10 cellular contexts compared by ENCODE assay signal in the genomic region with DNA sequence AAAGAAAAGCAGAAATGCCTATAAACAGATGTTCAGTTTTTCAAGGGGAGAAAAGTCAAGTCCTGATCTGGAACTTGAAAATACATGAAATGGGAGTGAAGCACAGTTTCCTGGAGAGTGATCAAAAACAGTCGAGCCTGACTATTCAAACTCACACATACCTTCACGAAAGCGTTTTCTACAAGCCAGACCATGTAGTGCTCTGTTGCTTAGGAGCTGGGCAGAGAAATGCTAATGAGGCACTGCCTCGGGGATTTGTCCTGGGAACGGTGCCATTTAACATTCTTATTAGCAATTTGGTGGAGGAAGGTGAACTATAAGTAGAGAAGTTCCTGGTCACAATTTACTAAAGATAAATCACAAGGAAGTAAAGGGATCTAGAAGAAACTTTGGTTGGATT. TPM values are rescaled to one million over a fixed set of nuclear protein-coding genes. Genes with fewer than 3 reads are reported as not detected.
DNase-seq lines count a peak whose midpoint lies in the region; ATAC-seq and TF ChIP-seq lines count a peak whose summit lies in the region.
"Had no signal": no experiment of that assay in that cellular context is flagged by ENCODE, and none has a peak within 500 bp of the region (broad histone marks: within the 10 kb centered on the region; RNA-seq: fewer than 3 reads in every experiment).

No MANE protein-coding gene starts in this region.

- no peaks in the 10 kb centered on the region for H3K36me3 Mint-ChIP-seq in activated naive CD4-positive, alpha-beta T cell treated with anti-CD3 and anti-CD28 coated beads, Interleukin-2, amount 10 ng/mL, durations not matched to agents 7 days and 5 days
- H3K36me3 Mint-ChIP-seq in natural killer cell treated with Interleukin-12 subunit alpha and Interleukin-12 subunit beta and Interleukin-15 and Interleukin-18, amount 100 ng/mL, for 72 hours, result no peaks in the 10 kb centered on the region

- no peak overlapping the region for H3K27ac Mint-ChIP-seq in activated naive CD4-positive, alpha-beta T cell treated with anti-CD3 and anti-CD28 coated beads, Interleukin-2, amount 10 ng/mL, durations not matched to agents 7 days and 5 days
- no peak overlapping the region for H3K27ac Mint-ChIP-seq in natural killer cell treated with Interleukin-12 subunit alpha and Interleukin-12 subunit beta and Interleukin-15 and Interleukin-18, amount 100 ng/mL, for 72 hours

- H3K9me3 Mint-ChIP-seq in activated naive CD4-positive, alpha-beta T cell treated with anti-CD3 and anti-CD28 coated beads, Interleukin-2, amount 10 ng/mL, durations not matched to agents 7 days and 5 days, result no peaks in the 10 kb centered on the region
- H3K9me3 Mint-ChIP-seq in natural killer cell treated with Interleukin-12 subunit alpha and Interleukin-12 subunit beta and Interleukin-15 and Interleukin-18, amount 100 ng/mL, for 72 hours, result no peaks in the 10 kb centered on the region

- H3K4me3 Mint-ChIP-seq in activated naive CD4-positive, alpha-beta T cell treated with anti-CD3 and anti-CD28 coated beads, Interleukin-2, amount 10 ng/mL, durations not matched to agents 7 days and 5 days, result no peak overlapping the region
- H3K4me3 Mint-ChIP-seq in natural killer cell treated with Interleukin-12 subunit alpha and Interleukin-12 subunit beta and Interleukin-15 and Interleukin-18, amount 100 ng/mL, for 72 hours, result no peak overlapping the region

- CTCF ChIA-PET in activated naive CD4-positive, alpha-beta T cell treated with anti-CD3 and anti-CD28 coated beads, Interleukin-2, amount 10 ng/mL, durations not matched to agents 7 days and 5 days (lab: Charles Lee), result interaction anchor here (0.7 to 1.4 kb wide), 2 partner anchors 15 to 1149 kb away, joined by 3 to 7 read pairs; no protein-coding TSS in a partner anchor

- no peak for ATAC-seq in HG02870 (IDR thresholded peaks at IDR 0.05; ENCODE audit: unreplicated experiment)
- no peak for ATAC-seq in natural killer cell treated with Interleukin-12 subunit alpha and Interleukin-12 subunit beta and Interleukin-15 and Interleukin-18, amount 100 ng/mL, for 72 hours
- ATAC-seq: K562 had no signal

- H3K4me3 ChIP-seq in epithelial cell of esophagus (ENCODE audit: low read length) (no peak overlapping the region), WERI-Rb-1 (ENCODE audit: low read depth, low read length) (no peak overlapping the region)
- H3K4me3 ChIP-seq: K562 had no signal

- no peaks in the 10 kb centered on the region for H3K9me3 ChIP-seq in WERI-Rb-1 (ENCODE audit: severe bottlenecking)

- no peaks in the 10 kb centered on the region for H3K27me3 ChIP-seq in WERI-Rb-1 (ENCODE audit: insufficient read depth, low read depth, severe bottlenecking)

- TF ChIP-seq CTCF in epithelial cell of esophagus (IDR thresholded peaks at IDR 0.05; ENCODE audit: insufficient read depth, low read depth, low read length, missing control alignments), result no peak
- TF ChIP-seq CTCF in WERI-Rb-1 (IDR thresholded peaks at IDR 0.05; ENCODE audit: low read depth, low read length), result no peak

- peaks cover 13% of the 10 kb centered on the region for H3K27me3 Mint-ChIP-seq in activated naive CD4-positive, alpha-beta T cell treated with anti-CD3 and anti-CD28 coated beads, Interleukin-2, amount 10 ng/mL, durations not matched to agents 7 days and 5 days
- peaks cover 10 to 20% of the 10 kb centered on the region in 2 donors for H3K27me3 Mint-ChIP-seq in natural killer cell treated with Interleukin-12 subunit alpha and Interleukin-12 subunit beta and Interleukin-15 and Interleukin-18, amount 100 ng/mL, for 72 hours

- DNase-seq in AG08395 (ENCODE audit: low spot score) (peak; percentile 29), M059J (ENCODE audit: low read depth) (peak; percentile 96), epithelial cell of esophagus (ENCODE audit: low read depth) (peak; percentile 90), lung microvascular endothelial cell (ENCODE audit: low read depth in 2 of 2) (peak; percentile 32 to 38), WERI-Rb-1 (no peak)
- no peak for DNase-seq in activated naive CD4-positive, alpha-beta T cell treated with anti-CD3 and anti-CD28 coated beads, Interleukin-2, amount 10 ng/mL, durations not matched to agents 7 days and 5 days
- no peak for DNase-seq in natural killer cell treated with Interleukin-12 subunit alpha and Interleukin-12 subunit beta and Interleukin-15 and Interleukin-18, amount 100 ng/mL, for 72 hours (ENCODE audit: low spot score)
- DNase-seq: retina had no signal

- H3K4me1 Mint-ChIP-seq in activated naive CD4-positive, alpha-beta T cell treated with anti-CD3 and anti-CD28 coated beads, Interleukin-2, amount 10 ng/mL, durations not matched to agents 7 days and 5 days, result no peaks in the 10 kb centered on the region
- H3K4me1 Mint-ChIP-seq in natural killer cell treated with Interleukin-12 subunit alpha and Interleukin-12 subunit beta and Interleukin-15 and Interleukin-18, amount 100 ng/mL, for 72 hours (ENCODE audit: low read depth in 2 of 2), result no peaks in the 10 kb centered on the region

- H3K27ac ChIP-seq in WERI-Rb-1, result no peak overlapping the region

- H3K36me3 ChIP-seq in WERI-Rb-1, result peaks cover 58% of the 10 kb centered on the region

RNA-seq across cellular contexts. Expression of a gene that starts 5.9 kb away (rescaled TPM):
- total RNA-seq in M059J (2014; rRNA removed; shearing (Covaris generic)), result 6.2 and 10.1 TPM in 2 replicates
- total RNA-seq in lung microvascular endothelial cell, result 23.1 and 30.2 TPM in 2 replicates
- total RNA-seq in natural killer cell treated with Interleukin-12 subunit alpha and Interleukin-12 subunit beta and Interleukin-15 and Interleukin-18, amount 100 ng/mL, for 72 hours, result under 1 TPM; 0.14 to 0.73 TPM

Comparison
In these comparisons a context has a peak if more than half of its experiments do, and no peak if none do; other contexts are left out.
1. DNase-seq: peak in AG08395 (single experiment), M059J (single experiment), epithelial cell of esophagus (single experiment) and lung microvascular endothelial cell (2 of 2); none in activated naive CD4-positive, alpha-beta T cell treated with anti-CD3 and anti-CD28 coated beads, Interleukin-2, amount 10 ng/mL, durations not matched to agents 7 days and 5 days (single experiment), natural killer cell treated with Interleukin-12 subunit alpha and Interleukin-12 subunit beta and Interleukin-15 and Interleukin-18, amount 100 ng/mL, for 72 hours (single experiment) and WERI-Rb-1 (single experiment).